ENCODE assay signal across 2 cellular contexts in the genomic region with DNA sequence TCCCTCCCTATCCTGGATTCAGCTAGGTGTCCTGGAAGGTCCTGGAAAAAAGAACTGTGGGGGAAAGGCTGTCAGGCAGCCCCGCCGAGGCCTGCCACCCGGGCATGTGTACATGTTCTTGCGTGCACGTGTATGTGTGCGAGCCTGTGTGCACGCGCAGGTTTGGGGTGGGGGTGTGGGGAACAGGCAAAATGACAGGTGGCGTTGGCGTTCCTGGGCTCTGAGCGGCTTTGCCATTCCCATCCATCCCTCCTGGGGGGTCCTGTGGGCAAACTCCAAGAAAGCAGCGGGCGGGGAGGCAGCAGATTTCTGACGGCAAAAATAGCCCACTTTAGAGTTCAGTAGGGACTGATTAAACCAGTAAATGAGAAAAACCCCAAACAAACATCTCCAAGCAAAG.
TF ChIP-seq lines count a peak whose summit lies in the region.

No MANE protein-coding gene starts in this region.

TF ChIP-seq in GM23338, 12 proteins besides CTCF, POLR2A, EP300 and RAD21:
- TF ChIP-seq, protein P1, sequence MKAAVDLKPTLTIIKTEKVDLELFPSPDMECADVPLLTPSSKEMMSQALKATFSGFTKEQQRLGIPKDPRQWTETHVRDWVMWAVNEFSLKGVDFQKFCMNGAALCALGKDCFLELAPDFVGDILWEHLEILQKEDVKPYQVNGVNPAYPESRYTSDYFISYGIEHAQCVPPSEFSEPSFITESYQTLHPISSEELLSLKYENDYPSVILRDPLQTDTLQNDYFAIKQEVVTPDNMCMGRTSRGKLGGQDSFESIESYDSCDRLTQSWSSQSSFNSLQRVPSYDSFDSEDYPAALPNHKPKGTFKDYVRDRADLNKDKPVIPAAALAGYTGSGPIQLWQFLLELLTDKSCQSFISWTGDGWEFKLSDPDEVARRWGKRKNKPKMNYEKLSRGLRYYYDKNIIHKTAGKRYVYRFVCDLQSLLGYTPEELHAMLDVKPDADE (IDR thresholded peaks at IDR 0.05): no peak
- TF ChIP-seq, protein P2, sequence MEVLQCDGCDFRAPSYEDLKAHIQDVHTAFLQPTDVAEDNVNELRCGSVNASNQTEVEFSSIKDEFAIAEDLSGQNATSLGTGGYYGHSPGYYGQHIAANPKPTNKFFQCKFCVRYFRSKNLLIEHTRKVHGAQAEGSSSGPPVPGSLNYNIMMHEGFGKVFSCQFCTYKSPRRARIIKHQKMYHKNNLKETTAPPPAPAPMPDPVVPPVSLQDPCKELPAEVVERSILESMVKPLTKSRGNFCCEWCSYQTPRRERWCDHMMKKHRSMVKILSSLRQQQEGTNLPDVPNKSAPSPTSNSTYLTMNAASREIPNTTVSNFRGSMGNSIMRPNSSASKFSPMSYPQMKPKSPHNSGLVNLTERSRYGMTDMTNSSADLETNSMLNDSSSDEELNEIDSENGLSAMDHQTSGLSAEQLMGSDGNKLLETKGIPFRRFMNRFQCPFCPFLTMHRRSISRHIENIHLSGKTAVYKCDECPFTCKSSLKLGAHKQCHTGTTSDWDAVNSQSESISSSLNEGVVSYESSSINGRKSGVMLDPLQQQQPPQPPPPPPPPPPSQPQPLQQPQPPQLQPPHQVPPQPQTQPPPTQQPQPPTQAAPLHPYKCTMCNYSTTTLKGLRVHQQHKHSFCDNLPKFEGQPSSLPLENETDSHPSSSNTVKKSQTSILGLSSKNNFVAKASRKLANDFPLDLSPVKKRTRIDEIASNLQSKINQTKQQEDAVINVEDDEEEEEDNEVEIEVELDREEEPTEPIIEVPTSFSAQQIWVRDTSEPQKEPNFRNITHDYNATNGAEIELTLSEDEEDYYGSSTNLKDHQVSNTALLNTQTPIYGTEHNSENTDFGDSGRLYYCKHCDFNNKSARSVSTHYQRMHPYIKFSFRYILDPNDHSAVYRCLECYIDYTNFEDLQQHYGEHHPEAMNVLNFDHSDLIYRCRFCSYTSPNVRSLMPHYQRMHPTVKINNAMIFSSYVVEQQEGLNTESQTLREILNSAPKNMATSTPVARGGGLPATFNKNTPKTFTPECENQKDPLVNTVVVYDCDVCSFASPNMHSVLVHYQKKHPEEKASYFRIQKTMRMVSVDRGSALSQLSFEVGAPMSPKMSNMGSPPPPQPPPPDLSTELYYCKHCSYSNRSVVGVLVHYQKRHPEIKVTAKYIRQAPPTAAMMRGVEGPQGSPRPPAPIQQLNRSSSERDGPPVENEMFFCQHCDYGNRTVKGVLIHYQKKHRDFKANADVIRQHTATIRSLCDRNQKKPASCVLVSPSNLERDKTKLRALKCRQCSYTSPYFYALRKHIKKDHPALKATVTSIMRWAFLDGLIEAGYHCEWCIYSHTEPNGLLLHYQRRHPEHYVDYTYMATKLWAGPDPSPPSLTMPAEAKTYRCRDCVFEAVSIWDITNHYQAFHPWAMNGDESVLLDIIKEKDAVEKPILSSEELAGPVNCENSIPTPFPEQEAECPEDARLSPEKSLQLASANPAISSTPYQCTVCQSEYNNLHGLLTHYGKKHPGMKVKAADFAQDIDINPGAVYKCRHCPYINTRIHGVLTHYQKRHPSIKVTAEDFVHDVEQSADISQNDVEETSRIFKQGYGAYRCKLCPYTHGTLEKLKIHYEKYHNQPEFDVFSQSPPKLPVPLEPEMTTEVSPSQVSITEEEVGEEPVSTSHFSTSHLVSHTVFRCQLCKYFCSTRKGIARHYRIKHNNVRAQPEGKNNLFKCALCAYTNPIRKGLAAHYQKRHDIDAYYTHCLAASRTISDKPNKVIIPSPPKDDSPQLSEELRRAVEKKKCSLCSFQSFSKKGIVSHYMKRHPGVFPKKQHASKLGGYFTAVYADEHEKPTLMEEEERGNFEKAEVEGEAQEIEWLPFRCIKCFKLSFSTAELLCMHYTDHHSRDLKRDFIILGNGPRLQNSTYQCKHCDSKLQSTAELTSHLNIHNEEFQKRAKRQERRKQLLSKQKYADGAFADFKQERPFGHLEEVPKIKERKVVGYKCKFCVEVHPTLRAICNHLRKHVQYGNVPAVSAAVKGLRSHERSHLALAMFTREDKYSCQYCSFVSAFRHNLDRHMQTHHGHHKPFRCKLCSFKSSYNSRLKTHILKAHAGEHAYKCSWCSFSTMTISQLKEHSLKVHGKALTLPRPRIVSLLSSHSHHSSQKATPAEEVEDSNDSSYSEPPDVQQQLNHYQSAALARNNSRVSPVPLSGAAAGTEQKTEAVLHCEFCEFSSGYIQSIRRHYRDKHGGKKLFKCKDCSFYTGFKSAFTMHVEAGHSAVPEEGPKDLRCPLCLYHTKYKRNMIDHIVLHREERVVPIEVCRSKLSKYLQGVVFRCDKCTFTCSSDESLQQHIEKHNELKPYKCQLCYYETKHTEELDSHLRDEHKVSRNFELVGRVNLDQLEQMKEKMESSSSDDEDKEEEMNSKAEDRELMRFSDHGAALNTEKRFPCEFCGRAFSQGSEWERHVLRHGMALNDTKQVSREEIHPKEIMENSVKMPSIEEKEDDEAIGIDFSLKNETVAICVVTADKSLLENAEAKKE (CRISPR knock-in tag; IDR thresholded peaks at IDR 0.05): no peak
- TF ChIP-seq ZNF114 (CRISPR knock-in tag; IDR thresholded peaks at IDR 0.05) (no peak), STAT1 (IDR thresholded peaks at IDR 0.05; ENCODE audit: unreplicated experiment) (no peak), JUNB (IDR thresholded peaks at IDR 0.05; ENCODE audit: unreplicated experiment) (no peak), CREB1 (CRISPR knock-in tag; IDR thresholded peaks at IDR 0.05; ENCODE audit: low read depth) (no peak), EZH2phosphoT487 (IDR thresholded peaks at IDR 0.05; ENCODE audit: unreplicated experiment) (no peak), POLR2AphosphoS5 (IDR thresholded peaks at IDR 0.05; ENCODE audit: low read depth) (no peak)
TF ChIP-seq in GM23338: peak in this region for 0.

TF ChIP-seq in H1, 55 proteins besides CTCF, POLR2A, EP300 and RAD21:
- TF ChIP-seq BACH1 (IDR thresholded peaks at IDR 0.05; ENCODE audit: low read length): no peak
- TF ChIP-seq CBX5 (IDR thresholded peaks at IDR 0.05; ENCODE audit: low read depth, low read length): no peak
- TF ChIP-seq TCF12 (IDR thresholded peaks at IDR 0.05; ENCODE audit: low read depth, low read length): no peak
- no peak for TF ChIP-seq EZH2 (IDR thresholded peaks at IDR 0.05; ENCODE audit: low read depth, low read length, severe bottlenecking)
- no peak for TF ChIP-seq BCL11A (IDR thresholded peaks at IDR 0.05; ENCODE audit: low read depth in 2 of 2, low read length in 2 of 2)
- no peak for TF ChIP-seq SIX5 (IDR thresholded peaks at IDR 0.05; ENCODE audit: low read depth, low read length)
- no peak for TF ChIP-seq SRF (IDR thresholded peaks at IDR 0.05; ENCODE audit: low read depth, low read length)
- TF ChIP-seq KDM4A (IDR thresholded peaks at IDR 0.05; ENCODE audit: low read depth, low read length, severe bottlenecking): no peak
- no peak for TF ChIP-seq POU5F1 (IDR thresholded peaks at IDR 0.05; ENCODE audit: low read depth, low read length)
- no peak for TF ChIP-seq CREB1 (IDR thresholded peaks at IDR 0.05)
- TF ChIP-seq, protein P3, sequence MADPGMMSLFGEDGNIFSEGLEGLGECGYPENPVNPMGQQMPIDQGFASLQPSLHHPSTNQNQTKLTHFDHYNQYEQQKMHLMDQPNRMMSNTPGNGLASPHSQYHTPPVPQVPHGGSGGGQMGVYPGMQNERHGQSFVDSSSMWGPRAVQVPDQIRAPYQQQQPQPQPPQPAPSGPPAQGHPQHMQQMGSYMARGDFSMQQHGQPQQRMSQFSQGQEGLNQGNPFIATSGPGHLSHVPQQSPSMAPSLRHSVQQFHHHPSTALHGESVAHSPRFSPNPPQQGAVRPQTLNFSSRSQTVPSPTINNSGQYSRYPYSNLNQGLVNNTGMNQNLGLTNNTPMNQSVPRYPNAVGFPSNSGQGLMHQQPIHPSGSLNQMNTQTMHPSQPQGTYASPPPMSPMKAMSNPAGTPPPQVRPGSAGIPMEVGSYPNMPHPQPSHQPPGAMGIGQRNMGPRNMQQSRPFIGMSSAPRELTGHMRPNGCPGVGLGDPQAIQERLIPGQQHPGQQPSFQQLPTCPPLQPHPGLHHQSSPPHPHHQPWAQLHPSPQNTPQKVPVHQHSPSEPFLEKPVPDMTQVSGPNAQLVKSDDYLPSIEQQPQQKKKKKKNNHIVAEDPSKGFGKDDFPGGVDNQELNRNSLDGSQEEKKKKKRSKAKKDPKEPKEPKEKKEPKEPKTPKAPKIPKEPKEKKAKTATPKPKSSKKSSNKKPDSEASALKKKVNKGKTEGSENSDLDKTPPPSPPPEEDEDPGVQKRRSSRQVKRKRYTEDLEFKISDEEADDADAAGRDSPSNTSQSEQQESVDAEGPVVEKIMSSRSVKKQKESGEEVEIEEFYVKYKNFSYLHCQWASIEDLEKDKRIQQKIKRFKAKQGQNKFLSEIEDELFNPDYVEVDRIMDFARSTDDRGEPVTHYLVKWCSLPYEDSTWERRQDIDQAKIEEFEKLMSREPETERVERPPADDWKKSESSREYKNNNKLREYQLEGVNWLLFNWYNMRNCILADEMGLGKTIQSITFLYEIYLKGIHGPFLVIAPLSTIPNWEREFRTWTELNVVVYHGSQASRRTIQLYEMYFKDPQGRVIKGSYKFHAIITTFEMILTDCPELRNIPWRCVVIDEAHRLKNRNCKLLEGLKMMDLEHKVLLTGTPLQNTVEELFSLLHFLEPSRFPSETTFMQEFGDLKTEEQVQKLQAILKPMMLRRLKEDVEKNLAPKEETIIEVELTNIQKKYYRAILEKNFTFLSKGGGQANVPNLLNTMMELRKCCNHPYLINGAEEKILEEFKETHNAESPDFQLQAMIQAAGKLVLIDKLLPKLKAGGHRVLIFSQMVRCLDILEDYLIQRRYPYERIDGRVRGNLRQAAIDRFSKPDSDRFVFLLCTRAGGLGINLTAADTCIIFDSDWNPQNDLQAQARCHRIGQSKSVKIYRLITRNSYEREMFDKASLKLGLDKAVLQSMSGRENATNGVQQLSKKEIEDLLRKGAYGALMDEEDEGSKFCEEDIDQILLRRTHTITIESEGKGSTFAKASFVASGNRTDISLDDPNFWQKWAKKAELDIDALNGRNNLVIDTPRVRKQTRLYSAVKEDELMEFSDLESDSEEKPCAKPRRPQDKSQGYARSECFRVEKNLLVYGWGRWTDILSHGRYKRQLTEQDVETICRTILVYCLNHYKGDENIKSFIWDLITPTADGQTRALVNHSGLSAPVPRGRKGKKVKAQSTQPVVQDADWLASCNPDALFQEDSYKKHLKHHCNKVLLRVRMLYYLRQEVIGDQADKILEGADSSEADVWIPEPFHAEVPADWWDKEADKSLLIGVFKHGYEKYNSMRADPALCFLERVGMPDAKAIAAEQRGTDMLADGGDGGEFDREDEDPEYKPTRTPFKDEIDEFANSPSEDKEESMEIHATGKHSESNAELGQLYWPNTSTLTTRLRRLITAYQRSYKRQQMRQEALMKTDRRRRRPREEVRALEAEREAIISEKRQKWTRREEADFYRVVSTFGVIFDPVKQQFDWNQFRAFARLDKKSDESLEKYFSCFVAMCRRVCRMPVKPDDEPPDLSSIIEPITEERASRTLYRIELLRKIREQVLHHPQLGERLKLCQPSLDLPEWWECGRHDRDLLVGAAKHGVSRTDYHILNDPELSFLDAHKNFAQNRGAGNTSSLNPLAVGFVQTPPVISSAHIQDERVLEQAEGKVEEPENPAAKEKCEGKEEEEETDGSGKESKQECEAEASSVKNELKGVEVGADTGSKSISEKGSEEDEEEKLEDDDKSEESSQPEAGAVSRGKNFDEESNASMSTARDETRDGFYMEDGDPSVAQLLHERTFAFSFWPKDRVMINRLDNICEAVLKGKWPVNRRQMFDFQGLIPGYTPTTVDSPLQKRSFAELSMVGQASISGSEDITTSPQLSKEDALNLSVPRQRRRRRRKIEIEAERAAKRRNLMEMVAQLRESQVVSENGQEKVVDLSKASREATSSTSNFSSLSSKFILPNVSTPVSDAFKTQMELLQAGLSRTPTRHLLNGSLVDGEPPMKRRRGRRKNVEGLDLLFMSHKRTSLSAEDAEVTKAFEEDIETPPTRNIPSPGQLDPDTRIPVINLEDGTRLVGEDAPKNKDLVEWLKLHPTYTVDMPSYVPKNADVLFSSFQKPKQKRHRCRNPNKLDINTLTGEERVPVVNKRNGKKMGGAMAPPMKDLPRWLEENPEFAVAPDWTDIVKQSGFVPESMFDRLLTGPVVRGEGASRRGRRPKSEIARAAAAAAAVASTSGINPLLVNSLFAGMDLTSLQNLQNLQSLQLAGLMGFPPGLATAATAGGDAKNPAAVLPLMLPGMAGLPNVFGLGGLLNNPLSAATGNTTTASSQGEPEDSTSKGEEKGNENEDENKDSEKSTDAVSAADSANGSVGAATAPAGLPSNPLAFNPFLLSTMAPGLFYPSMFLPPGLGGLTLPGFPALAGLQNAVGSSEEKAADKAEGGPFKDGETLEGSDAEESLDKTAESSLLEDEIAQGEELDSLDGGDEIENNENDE (IDR thresholded peaks at IDR 0.05; ENCODE audit: insufficient replicate concordance, low read length): no peak
- TF ChIP-seq, protein P4, sequence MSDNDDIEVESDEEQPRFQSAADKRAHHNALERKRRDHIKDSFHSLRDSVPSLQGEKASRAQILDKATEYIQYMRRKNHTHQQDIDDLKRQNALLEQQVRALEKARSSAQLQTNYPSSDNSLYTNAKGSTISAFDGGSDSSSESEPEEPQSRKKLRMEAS (IDR thresholded peaks at IDR 0.05): no peak
- TF ChIP-seq CTBP2 (IDR thresholded peaks at IDR 0.05; ENCODE audit: borderline replicate concordance, insufficient read depth, insufficient read length, low read length): no peak
- TF ChIP-seq, protein P5, sequence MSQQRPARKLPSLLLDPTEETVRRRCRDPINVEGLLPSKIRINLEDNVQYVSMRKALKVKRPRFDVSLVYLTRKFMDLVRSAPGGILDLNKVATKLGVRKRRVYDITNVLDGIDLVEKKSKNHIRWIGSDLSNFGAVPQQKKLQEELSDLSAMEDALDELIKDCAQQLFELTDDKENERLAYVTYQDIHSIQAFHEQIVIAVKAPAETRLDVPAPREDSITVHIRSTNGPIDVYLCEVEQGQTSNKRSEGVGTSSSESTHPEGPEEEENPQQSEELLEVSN (IDR thresholded peaks at IDR 0.05): no peak
